ENCODE assay signal across 26 cellular contexts in genomic region chr14:96727490-96727889, GRCh38.
"Had no signal": no experiment of that assay in that cellular context is flagged by ENCODE, and none has a peak within 500 bp of the region (broad histone marks: within the 10 kb centered on the region; RNA-seq: fewer than 3 reads in every experiment).

No MANE protein-coding gene starts in this region.

- H3K27me3 ChIP-seq: upper lobe of left lung, vagina had no signal

- H3K4me2 ChIP-seq: hepatocyte had no signal

- H3K4me3 Mint-ChIP-seq: activated CD4-positive, alpha-beta memory T cell treated with anti-CD3 and anti-CD28 coated beads for 36 hours; activated CD4-positive, alpha-beta T cell treated with anti-CD3 and anti-CD28 coated beads, Interleukin-2, amount 10 ng/mL, durations not matched to agents 24 days and 14 days; activated naive CD4-positive, alpha-beta T cell treated with anti-CD3 and anti-CD28 coated beads, Interleukin-2, amount 50 U/mL, for 24 hours; activated naive CD8-positive, alpha-beta T cell treated with anti-CD3 and anti-CD28 coated beads, Interleukin-2, amount 50 U/mL, for 24 hours; activated T-cell treated with anti-CD3 and anti-CD28 coated beads, Interleukin-2, amount 50 U/mL, for 24 hours; memory B cell; naive thymus-derived CD8-positive, alpha-beta T cell; stimulated activated effector memory CD8-positive, alpha-beta T cell treated with anti-CD3 and anti-CD28 coated beads, Interleukin-12 subunit alpha, Interleukin-12 subunit beta, amount 100 ng/mL, for 72 hours; stimulated activated naive CD8-positive, alpha-beta T cell treated with anti-CD3 and anti-CD28 coated beads, Interleukin-15, Interleukin-2, amounts not matched to agents 100 ng/mL and 50 ng/mL, for 24 hours; T-helper 17 cell had no signal

- H3K4me1 Mint-ChIP-seq: activated CD4-positive, alpha-beta T cell treated with anti-CD3 and anti-CD28 coated beads, Interleukin-2, amount 10 ng/mL, durations not matched to agents 24 days and 14 days; activated naive CD4-positive, alpha-beta T cell treated with anti-CD3 and anti-CD28 coated beads, Interleukin-2, amount 50 U/mL, for 24 hours; activated naive CD8-positive, alpha-beta T cell treated with anti-CD3 and anti-CD28 coated beads, Interleukin-2, amount 50 U/mL, for 24 hours; stimulated activated effector memory CD8-positive, alpha-beta T cell treated with anti-CD3 and anti-CD28 coated beads, Interleukin-12 subunit alpha, Interleukin-12 subunit beta, amount 100 ng/mL, for 72 hours; T-helper 17 cell had no signal

- H3K27me3 Mint-ChIP-seq: activated naive CD8-positive, alpha-beta T cell treated with anti-CD3 and anti-CD28 coated beads, Interleukin-2, amount 50 U/mL, for 24 hours had no signal

- H3K4me1 ChIP-seq: gastroesophageal sphincter, spleen, upper lobe of left lung, vagina had no signal

- H3K9me3 ChIP-seq: thoracic aorta, upper lobe of left lung, vagina had no signal

- ATAC-seq: activated naive CD8-positive, alpha-beta T cell treated with anti-CD3 and anti-CD28 coated beads, Interleukin-2, amount 50 U/mL, for 24 hours; gastroesophageal sphincter; left colon; naive thymus-derived CD8-positive, alpha-beta T cell; right cardiac atrium; stimulated activated effector memory CD8-positive, alpha-beta T cell treated with anti-CD3 and anti-CD28 coated beads, Interleukin-12 subunit alpha, Interleukin-12 subunit beta, amount 100 ng/mL, for 72 hours; T-helper 17 cell had no signal

- H2AFZ ChIP-seq: hepatocyte had no signal

- H3K79me2 ChIP-seq: hepatocyte had no signal

- H3K27ac ChIP-seq: gastroesophageal sphincter, hepatocyte, spleen, thoracic aorta, upper lobe of left lung, vagina, WERI-Rb-1 had no signal

- H3K4me3 ChIP-seq: gastroesophageal sphincter, hepatocyte, spleen, thoracic aorta, upper lobe of left lung, vagina had no signal

- DNase-seq: activated CD4-positive, alpha-beta memory T cell treated with anti-CD3 and anti-CD28 coated beads for 36 hours; activated CD4-positive, alpha-beta T cell treated with anti-CD3 and anti-CD28 coated beads, Interleukin-2, amount 10 ng/mL, durations not matched to agents 24 days and 14 days; activated CD4-positive, CD25-positive, alpha-beta regulatory T cell treated with anti-CD3 and anti-CD28 coated beads, Interleukin-2, amount 50 U/mL, for 72 hours; activated CD8-positive, alpha-beta memory T cell treated with anti-CD3 and anti-CD28 coated beads, Interleukin-2, amount 50 U/mL, for 4 hours; activated naive CD8-positive, alpha-beta T cell treated with anti-CD3 and anti-CD28 coated beads, Interleukin-2, amount 50 U/mL, for 24 hours; activated T-cell treated with anti-CD3 and anti-CD28 coated beads, Interleukin-2, amount 50 U/mL, for 24 hours; amygdala; caudate nucleus; cortex of kidney; left colon; naive thymus-derived CD8-positive, alpha-beta T cell; right cardiac atrium; spleen; stimulated activated CD4-positive, alpha-beta T cell treated with anti-CD3 and anti-CD28 coated beads, Interleukin-4, amount 100 ng/mL, for 1 hour; T-helper 17 cell; T1000; upper lobe of left lung; WERI-Rb-1 had no signal

- H3K27ac Mint-ChIP-seq: activated CD4-positive, alpha-beta memory T cell treated with anti-CD3 and anti-CD28 coated beads for 36 hours; activated CD4-positive, alpha-beta T cell treated with anti-CD3 and anti-CD28 coated beads, Interleukin-2, amount 10 ng/mL, durations not matched to agents 24 days and 14 days; activated naive CD4-positive, alpha-beta T cell treated with anti-CD3 and anti-CD28 coated beads, Interleukin-2, amount 50 U/mL, for 24 hours; activated naive CD8-positive, alpha-beta T cell treated with anti-CD3 and anti-CD28 coated beads, Interleukin-2, amount 50 U/mL, for 24 hours; activated T-cell treated with anti-CD3 and anti-CD28 coated beads, Interleukin-2, amount 50 U/mL, for 24 hours; memory B cell; stimulated activated effector memory CD8-positive, alpha-beta T cell treated with anti-CD3 and anti-CD28 coated beads, Interleukin-12 subunit alpha, Interleukin-12 subunit beta, amount 100 ng/mL, for 72 hours; stimulated activated naive CD8-positive, alpha-beta T cell treated with anti-CD3 and anti-CD28 coated beads, Interleukin-15, Interleukin-2, amounts not matched to agents 100 ng/mL and 50 ng/mL, for 24 hours; T-helper 17 cell had no signal

- H3K36me3 Mint-ChIP-seq: activated CD4-positive, alpha-beta memory T cell treated with anti-CD3 and anti-CD28 coated beads for 36 hours; activated naive CD4-positive, alpha-beta T cell treated with anti-CD3 and anti-CD28 coated beads, Interleukin-2, amount 50 U/mL, for 24 hours; memory B cell; stimulated activated effector memory CD8-positive, alpha-beta T cell treated with anti-CD3 and anti-CD28 coated beads, Interleukin-12 subunit alpha, Interleukin-12 subunit beta, amount 100 ng/mL, for 72 hours had no signal

- H3K36me3 ChIP-seq: gastroesophageal sphincter, spleen, thoracic aorta, upper lobe of left lung, vagina, WERI-Rb-1 had no signal

- H3K9me3 Mint-ChIP-seq: activated CD4-positive, alpha-beta memory T cell treated with anti-CD3 and anti-CD28 coated beads for 36 hours; activated CD4-positive, alpha-beta T cell treated with anti-CD3 and anti-CD28 coated beads, Interleukin-2, amount 10 ng/mL, durations not matched to agents 24 days and 14 days; activated naive CD4-positive, alpha-beta T cell treated with anti-CD3 and anti-CD28 coated beads, Interleukin-2, amount 50 U/mL, for 24 hours; activated naive CD8-positive, alpha-beta T cell treated with anti-CD3 and anti-CD28 coated beads, Interleukin-2, amount 50 U/mL, for 24 hours; activated T-cell treated with anti-CD3 and anti-CD28 coated beads, Interleukin-2, amount 50 U/mL, for 24 hours; naive thymus-derived CD8-positive, alpha-beta T cell; stimulated activated effector memory CD8-positive, alpha-beta T cell treated with anti-CD3 and anti-CD28 coated beads, Interleukin-12 subunit alpha, Interleukin-12 subunit beta, amount 100 ng/mL, for 72 hours; stimulated activated naive CD8-positive, alpha-beta T cell treated with anti-CD3 and anti-CD28 coated beads, Interleukin-15, Interleukin-2, amounts not matched to agents 100 ng/mL and 50 ng/mL, for 24 hours had no signal
